In genomic region chr22:39175127-39176066, GRCh38 we compare ENCODE assay signal across 9 cellular contexts. TPM values are rescaled to one million over a fixed set of nuclear protein-coding genes. Genes with fewer than 3 reads are reported as not detected.
DNase-seq lines count a peak whose midpoint lies in the region; ATAC-seq and TF ChIP-seq lines count a peak whose summit lies in the region.
"Had no signal": no experiment of that assay in that cellular context is flagged by ENCODE, and none has a peak within 500 bp of the region (broad histone marks: within the 10 kb centered on the region; RNA-seq: fewer than 3 reads in every experiment).

No MANE protein-coding gene starts in this region.

- ATAC-seq in stimulated activated naive B cell treated with anti-CD40 and anti-IgM and Interleukin-4, amounts not matched to agents 10 μg/mL and 1 μg/mL and 100 μg/mL, for 72 hours (replicated peaks): no peak
- no peak for ATAC-seq in HG02870 (IDR thresholded peaks at IDR 0.05; ENCODE audit: unreplicated experiment)
- ATAC-seq in HG03196 (IDR thresholded peaks at IDR 0.05; ENCODE audit: unreplicated experiment): no peak

- H3K27me3 Mint-ChIP-seq in HFFc6 (ENCODE audit: insufficient read depth): no peaks in the 10 kb centered on the region; the same call in 1 of the 2 replicates
- no peaks in the 10 kb centered on the region for H3K27me3 Mint-ChIP-seq in stimulated activated naive B cell treated with anti-CD40 and anti-IgM and Interleukin-4, amounts not matched to agents 10 μg/mL and 1 μg/mL and 100 μg/mL, for 72 hours

- H3K9me3 ChIP-seq in liver (ENCODE audit: control insufficient read depth in 4 of 4, low read length in 3 of 4): no peaks in the 10 kb centered on the region

- peaks cover 72% of the 10 kb centered on the region for H3K4me1 Mint-ChIP-seq in HFFc6 (ENCODE audit: low read depth)
- H3K4me1 Mint-ChIP-seq in stimulated activated naive B cell treated with anti-CD40 and anti-IgM and Interleukin-4, amounts not matched to agents 10 μg/mL and 1 μg/mL and 100 μg/mL, for 72 hours: peaks cover 35 to 43% of the 10 kb centered on the region in 2 donors

- H3K36me3 ChIP-seq in brain microvascular endothelial cell (replicated peaks) (no peaks in the 10 kb centered on the region), liver (ENCODE audit: control insufficient read depth in 4 of 4, insufficient read depth in 3 of 4, low read depth in 1 of 4, low read length in 3 of 4) (no peaks in the 10 kb centered on the region)

- peak overlapping the region; percentile 70; the same call in 1 of the 2 replicates for H3K4me3 Mint-ChIP-seq in HFFc6
- H3K4me3 Mint-ChIP-seq in stimulated activated naive B cell treated with anti-CD40 and anti-IgM and Interleukin-4, amounts not matched to agents 10 μg/mL and 1 μg/mL and 100 μg/mL, for 72 hours: no peak overlapping the region

- H3K27ac ChIP-seq in brain microvascular endothelial cell: peak overlapping the region; percentile 83
- H3K27ac ChIP-seq in liver (ENCODE audit: low read depth in 1 of 2, low read length in 2 of 2): peak overlapping the region; percentile 53 to 72

- WGBS in liver: 77% methylated on average over 22 of the region's 22 CpGs

- no peaks in the 10 kb centered on the region for H3K36me3 Mint-ChIP-seq in HFFc6 (ENCODE audit: low read depth)
- no peaks in the 10 kb centered on the region for H3K36me3 Mint-ChIP-seq in stimulated activated naive B cell treated with anti-CD40 and anti-IgM and Interleukin-4, amounts not matched to agents 10 μg/mL and 1 μg/mL and 100 μg/mL, for 72 hours

- H3K4me3 ChIP-seq in brain microvascular endothelial cell (ENCODE audit: low read depth, low read length) (no peak overlapping the region), liver (ENCODE audit: low read depth in 1 of 3, low read length in 3 of 3) (no peak overlapping the region)

- peaks cover 0 to 34% (median 4%) of the 10 kb centered on the region in 4 donors for H3K4me1 ChIP-seq in liver (ENCODE audit: control insufficient read depth in 4 of 4, insufficient read depth in 4 of 4, low read length in 3 of 4)

- no peak overlapping the region for H3K9ac ChIP-seq in liver (ENCODE audit: low read depth in 1 of 2, low read length in 2 of 2)

- POLR2A ChIA-PET in GM10248 (lab: Yijun Ruan, JAX): interaction anchor here (1.1 to 1.9 kb wide), 2 partner anchors 131 to 143 kb away, joined by 3 to 6 read pairs; no protein-coding TSS in a partner anchor

- CTCF ChIA-PET in GM10248 (lab: Yijun Ruan, JAX): interaction anchor here (9.4 kb wide), 1 partner anchor 127 kb away, joined by 131 read pairs; no protein-coding TSS in a partner anchor

- peak overlapping the region; percentile 98 for H3K27ac Mint-ChIP-seq in HFFc6
- peak overlapping the region; percentile 47 for H3K27ac Mint-ChIP-seq in stimulated activated naive B cell treated with anti-CD40 and anti-IgM and Interleukin-4, amounts not matched to agents 10 μg/mL and 1 μg/mL and 100 μg/mL, for 72 hours

- DNase-seq in HFFc6 (peak; percentile 14), brain microvascular endothelial cell (no peak), COR-L47 (lab: John Stamatoyannopoulos, UW) (no peak), GM10248 (ENCODE audit: extremely low spot score) (no peak)
- DNase-seq in stimulated activated naive B cell treated with anti-CD40 and anti-IgM and Interleukin-4, amounts not matched to agents 10 μg/mL and 1 μg/mL and 100 μg/mL, for 72 hours: no peak
- DNase-seq: stimulated activated CD4-positive, alpha-beta T cell treated with anti-CD3 and anti-CD28 coated beads, Interleukin-2, amount 100 ng/mL, for 48 hours had no signal

- in situ Hi-C loops in brain microvascular endothelial cell (cut with HindIII; ENCODE audit: low pct_ligation_motif_present, low sequenced_read_pairs): no loop called here

- H3K27me3 ChIP-seq in brain microvascular endothelial cell (replicated peaks): no peaks in the 10 kb centered on the region
- no peaks in the 10 kb centered on the region for H3K27me3 ChIP-seq in liver (ENCODE audit: control insufficient read depth in 4 of 4, insufficient read depth in 4 of 4, low read length in 3 of 4)

- TF ChIP-seq RAD21 in liver (IDR thresholded peaks at IDR 0.05): no peak

- H3K9me3 Mint-ChIP-seq in HFFc6: no peaks in the 10 kb centered on the region
- no peaks in the 10 kb centered on the region for H3K9me3 Mint-ChIP-seq in stimulated activated naive B cell treated with anti-CD40 and anti-IgM and Interleukin-4, amounts not matched to agents 10 μg/mL and 1 μg/mL and 100 μg/mL, for 72 hours

- peak; percentile 26 for TF ChIP-seq CTCF in HFFc6 (IDR thresholded peaks at IDR 0.05)
- no peak for TF ChIP-seq CTCF in brain microvascular endothelial cell (IDR thresholded peaks at IDR 0.05; ENCODE audit: low read depth, low read length, missing control alignments)
- no peak for TF ChIP-seq CTCF in liver (IDR thresholded peaks at IDR 0.05; ENCODE audit: low read depth, low read length, missing input control)
- no peak for TF ChIP-seq CTCF in GM10248 (IDR thresholded peaks at IDR 0.05; ENCODE audit: control extremely low read depth, extremely low read depth, low read depth, missing control alignments)

TF ChIP-seq in liver, 16 proteins besides CTCF, POLR2A, EP300 and RAD21:
- peak in 1 of 2 donors; percentile 0 for TF ChIP-seq RXRA (IDR thresholded peaks at IDR 0.05)
- no peak for TF ChIP-seq GABPA (IDR thresholded peaks at IDR 0.05 in 1 of 2, conservative IDR thresholded peaks at IDR 0.05 in 1 of 2)
- no peak for TF ChIP-seq NR2F2 (IDR thresholded peaks at IDR 0.05)

RNA-seq across cellular contexts. Expression of gene CBX7, which starts 22.9 kb away (rescaled TPM):
- total RNA-seq in HFFc6 (2021; fragmentation: NEBNext Ultra II Directional; extraction: Animal tissue kit (Norgen Biotek cat#: 25700)): 1 to 10 TPM; 6.2 to 7.2 (median 6.8) TPM
- total RNA-seq in liver: 10 to 100 TPM; 15.9 to 21.8 TPM
- polyA plus RNA-seq in liver: 10 to 100 TPM in 1 of 2 donors, 1 to 10 TPM in 1; 2.2 to 14.0 TPM
